Comparison of ENCODE assay signal across 1 cellular context in the genomic region with DNA sequence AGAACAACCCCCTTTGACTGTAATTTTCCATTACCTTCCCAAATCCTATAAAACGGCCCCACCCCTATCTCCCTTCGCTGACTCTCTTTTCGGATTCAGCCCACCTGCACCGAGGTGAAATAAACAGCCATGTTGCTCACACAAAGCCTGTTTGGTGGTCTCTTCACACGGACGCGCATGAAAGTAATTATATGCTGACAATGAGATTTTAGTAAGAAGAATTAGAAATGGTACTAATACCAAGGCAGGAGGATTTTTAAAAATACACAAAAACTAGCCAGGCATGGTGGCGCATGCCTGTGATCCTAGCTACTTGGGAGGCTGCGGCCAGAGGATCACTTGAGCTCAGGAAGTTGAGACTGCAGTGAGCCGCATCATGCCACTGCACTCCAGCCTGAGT. TPM values are rescaled to one million over a fixed set of nuclear protein-coding genes. Genes with fewer than 3 reads are reported as not detected.
"Had no signal": no experiment of that assay in that cellular context is flagged by ENCODE, and none has a peak within 500 bp of the region (broad histone marks: within the 10 kb centered on the region; RNA-seq: fewer than 3 reads in every experiment).

No MANE protein-coding gene starts in this region.

RNA-seq across cellular contexts. Expression of a gene that starts 33.9 kb away (rescaled TPM):
- total RNA-seq: activated B cell treated with CpG ODN at 0.5 μM for 24 hours had no signal
